ENCODE assay signal across 8 cellular contexts in genomic region chrX:52654800-52655199, GRCh38. TPM values are rescaled to one million over a fixed set of nuclear protein-coding genes. Genes with fewer than 3 reads are reported as not detected.
"Had no signal": no experiment of that assay in that cellular context is flagged by ENCODE, and none has a peak within 500 bp of the region (broad histone marks: within the 10 kb centered on the region; RNA-seq: fewer than 3 reads in every experiment).

Gene SSX7, minus strand, starts transcription at chrX:52654900. Its CDS starts 1,428 bp downstream, at chrX:52653472.

RNA-seq across cellular contexts. Expression of gene SSX7, which starts in this region (rescaled TPM):
- total RNA-seq: LHCN-M2, NCI-H460, OCI-LY7, PC-9, Right ventricle myocardium inferior, RPMI7951, SJCRH30 had no signal
- polyA plus RNA-seq: SK-N-SH had no signal
